18 cellular contexts compared by ENCODE assay signal in the genomic region with DNA sequence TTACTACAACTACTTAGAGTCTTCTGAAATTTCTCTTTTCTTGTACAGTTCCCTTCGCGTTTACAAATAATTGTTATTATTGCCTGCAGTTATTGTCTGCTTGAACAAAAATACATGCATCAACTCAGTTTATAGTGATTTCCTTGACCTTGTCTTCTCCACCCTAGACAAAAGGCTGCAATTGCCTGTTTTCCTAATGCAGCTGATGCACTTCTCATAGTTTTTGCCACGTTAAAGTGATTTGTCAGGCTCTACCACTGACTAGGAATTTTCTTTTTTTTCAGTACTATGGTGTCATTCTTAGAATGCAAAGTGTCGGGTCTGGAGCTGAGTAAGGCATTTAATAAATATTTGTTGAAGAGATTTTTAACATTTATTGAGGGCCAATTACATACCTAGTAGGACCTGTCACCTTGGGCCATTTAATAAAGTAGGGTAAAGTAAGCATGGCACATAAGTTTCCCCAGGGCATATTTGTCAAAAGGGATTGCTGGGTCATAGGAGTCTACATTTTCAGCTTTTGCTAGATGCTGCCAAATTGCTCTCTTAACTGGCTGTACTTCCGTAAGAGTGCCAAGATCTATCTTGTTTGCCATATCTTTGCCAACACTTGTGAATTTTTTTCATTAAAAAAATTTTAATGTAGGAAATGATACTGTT. TPM values are rescaled to one million over a fixed set of nuclear protein-coding genes. Genes with fewer than 3 reads are reported as not detected.
DNase-seq lines count a peak whose midpoint lies in the region; ATAC-seq, FAIRE-seq and TF ChIP-seq lines count a peak whose summit lies in the region.
"Had no signal": no experiment of that assay in that cellular context is flagged by ENCODE, and none has a peak within 500 bp of the region (broad histone marks: within the 10 kb centered on the region; RNA-seq: fewer than 3 reads in every experiment).

No MANE protein-coding gene starts in this region.

- TF ChIP-seq CTCF in A549 (IDR thresholded peaks at IDR 0.05) (no peak), PC-9 (conservative IDR thresholded peaks at IDR 0.05) (no peak), parathyroid adenoma (IDR thresholded peaks at IDR 0.05) (no peak), endodermal cell (conservative IDR thresholded peaks at IDR 0.05) (no peak)

- H3K4me2 ChIP-seq in A549 (peak overlapping the region; percentile 50), PC-9 (peak overlapping the region; percentile 19), parathyroid adenoma (ENCODE audit: low read length) (peak overlapping the region; percentile 48)

- TF ChIP-seq POLR2A in A549 (IDR thresholded peaks at IDR 0.05; ENCODE audit: low read length) = no peak

- WGBS in A549 (ENCODE audit: missing lambda C conversion rate) = 51% methylated on average over 5 of the region's 5 CpGs
- WGBS in endodermal cell (ENCODE audit: insufficient coverage in 1 of 2, insufficient read length in 1 of 2), 2 experiments = 67 to 70% methylated on average over 4 to 5 of the region's 5 CpGs

- H3K36me3 Mint-ChIP-seq in immature natural killer cell (peaks cover 0 to 5% (median 0%) of the 10 kb centered on the region in 3 donors), endodermal cell (ENCODE audit: low read depth) (peaks cover 6% of the 10 kb centered on the region)

- TF ChIP-seq RAD21 in A549 (conservative IDR thresholded peaks at IDR 0.05 in 1 of 2, IDR thresholded peaks at IDR 0.05 in 1 of 2) = no peak

- H3K4me3 ChIP-seq in A549 = no peak overlapping the region
- no peak overlapping the region for H3K4me3 ChIP-seq in PC-9
- no peak overlapping the region for H3K4me3 ChIP-seq in parathyroid adenoma (ENCODE audit: low read depth, low read length)
- H3K4me3 ChIP-seq in endodermal cell (ENCODE audit: low read length) = no peak overlapping the region

- H3K9me3 Mint-ChIP-seq in immature natural killer cell (no peaks in the 10 kb centered on the region), endodermal cell (peaks cover 10% of the 10 kb centered on the region)
- H3K9me3 Mint-ChIP-seq: T-helper 1 cell treated with Interleukin-12 subunit alpha and Interleukin-12 subunit beta and Interleukin-4 antibody, amounts not matched to agents 30 μg/mL and 1 μg/mL, for 36 hours had no signal

- H3K9me2 ChIP-seq in PC-9 (ENCODE audit: insufficient read depth) = no peaks in the 10 kb centered on the region

- peaks cover 0 to 3% (median 1%) of the 10 kb centered on the region in 3 donors for H3K27me3 Mint-ChIP-seq in immature natural killer cell (ENCODE audit: low read depth in 3 of 3)
- H3K27me3 Mint-ChIP-seq in endodermal cell (ENCODE audit: insufficient read depth) = no peaks in the 10 kb centered on the region
- H3K27me3 Mint-ChIP-seq: activated CD8-positive, alpha-beta memory T cell treated with anti-CD3 and anti-CD28 coated beads, Interleukin-2, amount 10 ng/mL, durations not matched to agents 7 days and 5 days had no signal

- BruUV-seq in PC-9 (replicated peaks; lab: Mats Ljungman, UMichigan) = no TSS peak

- no peaks in the 10 kb centered on the region for H3K9me3 ChIP-seq in A549
- H3K9me3 ChIP-seq in PC-9 (ENCODE audit: insufficient read depth, low read depth) = no peaks in the 10 kb centered on the region
- no peaks in the 10 kb centered on the region for H3K9me3 ChIP-seq in parathyroid adenoma (ENCODE audit: control insufficient read depth, low read length)
- H3K9me3 ChIP-seq in endodermal cell (ENCODE audit: control insufficient read depth, low read length) = peaks cover 12% of the 10 kb centered on the region

- H4K20me1 ChIP-seq in PC-9 (ENCODE audit: insufficient read depth) = peaks cover 98% of the 10 kb centered on the region

- no peak overlapping the region for H2AFZ ChIP-seq in PC-9
- H2AFZ ChIP-seq in parathyroid adenoma = no peak overlapping the region

- H3K36me3 ChIP-seq in PC-9 (ENCODE audit: low read depth) = peaks cover 37% of the 10 kb centered on the region
- no peaks in the 10 kb centered on the region for H3K36me3 ChIP-seq in parathyroid adenoma (ENCODE audit: control insufficient read depth, insufficient read depth, low read length)
- no peaks in the 10 kb centered on the region for H3K36me3 ChIP-seq in endodermal cell (ENCODE audit: control insufficient read depth, insufficient read depth, low read length)

- H3K27ac Mint-ChIP-seq in immature natural killer cell = no peak overlapping the region
- H3K27ac Mint-ChIP-seq in endodermal cell = no peak overlapping the region
- H3K27ac Mint-ChIP-seq: activated CD8-positive, alpha-beta memory T cell treated with anti-CD3 and anti-CD28 coated beads, Interleukin-2, amount 10 ng/mL, durations not matched to agents 7 days and 5 days; T-helper 1 cell treated with Interleukin-12 subunit alpha and Interleukin-12 subunit beta and Interleukin-4 antibody, amounts not matched to agents 30 μg/mL and 1 μg/mL, for 36 hours had no signal

- peaks cover 32 to 50% of the 10 kb centered on the region in 2 donors for H3K4me1 Mint-ChIP-seq in immature natural killer cell
- H3K4me1 Mint-ChIP-seq in endodermal cell = peaks cover 22% of the 10 kb centered on the region
- H3K4me1 Mint-ChIP-seq: activated CD8-positive, alpha-beta memory T cell treated with anti-CD3 and anti-CD28 coated beads, Interleukin-2, amount 10 ng/mL, durations not matched to agents 7 days and 5 days had no signal

- H3K27ac ChIP-seq in A549 = no peak overlapping the region
- H3K27ac ChIP-seq in PC-9 = peak overlapping the region; percentile 11
- H3K27ac ChIP-seq in parathyroid adenoma = peak overlapping the region; percentile 86
- no peak overlapping the region for H3K27ac ChIP-seq in endodermal cell (ENCODE audit: low read depth, low read length)

- POLR2A ChIA-PET in A549 (lab: Yijun Ruan, JAX) (no interaction called here), PC-9 (lab: Charles Lee; ENCODE audit: unreplicated experiment) (no interaction called here)

- H3K79me2 ChIP-seq in PC-9 (ENCODE audit: low read depth) = peaks cover 99% of the 10 kb centered on the region
- peaks cover 39% of the 10 kb centered on the region for H3K79me2 ChIP-seq in parathyroid adenoma

- FAIRE-seq in A549 (lab: Jason Lieb, UNC) = peak; percentile 54
- FAIRE-seq: G401.6 had no signal

- peaks cover 52% of the 10 kb centered on the region for H3K4me1 ChIP-seq in A549
- H3K4me1 ChIP-seq in PC-9 (replicated peaks; ENCODE audit: insufficient read depth) = peaks cover 66% of the 10 kb centered on the region
- H3K4me1 ChIP-seq in parathyroid adenoma = peaks cover 33% of the 10 kb centered on the region
- no peaks in the 10 kb centered on the region for H3K4me1 ChIP-seq in endodermal cell (ENCODE audit: control insufficient read depth, insufficient read depth, low read length)

- H3K4me3 Mint-ChIP-seq in immature natural killer cell (no peak overlapping the region), endodermal cell (no peak overlapping the region)
- H3K4me3 Mint-ChIP-seq: activated CD8-positive, alpha-beta memory T cell treated with anti-CD3 and anti-CD28 coated beads, Interleukin-2, amount 10 ng/mL, durations not matched to agents 7 days and 5 days; T-helper 1 cell treated with Interleukin-12 subunit alpha and Interleukin-12 subunit beta and Interleukin-4 antibody, amounts not matched to agents 30 μg/mL and 1 μg/mL, for 36 hours had no signal

- ATAC-seq in A549 = peak in 1 of 2 experiments; percentile 33; a peak in 3 of 6 replicates
- peak; percentile 63 for ATAC-seq in left ventricle myocardium superior
- ATAC-seq in GM18511 (IDR thresholded peaks at IDR 0.05; ENCODE audit: unreplicated experiment) = no peak
- ATAC-seq in HG02678 (IDR thresholded peaks at IDR 0.05; ENCODE audit: unreplicated experiment) = no peak
- ATAC-seq: activated CD8-positive, alpha-beta memory T cell treated with anti-CD3 and anti-CD28 coated beads, Interleukin-2, amount 10 ng/mL, durations not matched to agents 7 days and 5 days had no signal

- CTCF ChIA-PET in A549 (lab: Yijun Ruan, JAX) (interaction anchor here (0.9 to 1.5 kb wide), 3 partner anchors 18 to 177 kb away, joined by 4 to 5 read pairs (median 4); no protein-coding TSS in a partner anchor), PC-9 (lab: Charles Lee) (interaction anchor here (0.6 kb wide), 1 partner anchor 160 kb away, joined by 3 read pairs; no protein-coding TSS in a partner anchor)

- no peak for TF ChIP-seq EP300 in A549 (IDR thresholded peaks at IDR 0.05)

- peaks cover 86% of the 10 kb centered on the region for H3F3A ChIP-seq in PC-9 (ENCODE audit: insufficient read depth, low read depth)

- H3K27me3 ChIP-seq in PC-9 (ENCODE audit: insufficient read depth, low read depth) = no peaks in the 10 kb centered on the region
- no peaks in the 10 kb centered on the region for H3K27me3 ChIP-seq in parathyroid adenoma (ENCODE audit: control insufficient read depth, insufficient read depth, low read length)
- H3K27me3 ChIP-seq in endodermal cell (ENCODE audit: control insufficient read depth, insufficient read depth, low read length, poor library complexity, severe bottlenecking) = no peaks in the 10 kb centered on the region

- DNase-seq in A549 (ENCODE audit: low read depth in 1 of 2, low spot score in 1 of 2) = no peak
- peak in 1 of 2 experiments; percentile 93 for DNase-seq in PC-9
- no peak for DNase-seq in left ventricle myocardium superior
- DNase-seq in immature natural killer cell = no peak
- DNase-seq in endodermal cell = no peak
- DNase-seq: activated CD8-positive, alpha-beta memory T cell treated with anti-CD3 and anti-CD28 coated beads, Interleukin-2, amount 10 ng/mL, durations not matched to agents 7 days and 5 days; activated naive CD4-positive, alpha-beta T cell; effector CD4-positive, alpha-beta T cell; Kasumi-1; mesendoderm; NCI-H1694; nucleus accumbens; stimulated activated CD4-positive, alpha-beta T cell treated with anti-CD3 and anti-CD28 coated beads, Interleukin-12 subunit alpha, Interleukin-12 subunit beta, amount 100 ng/mL, for 4 hours had no signal

- H3K9ac ChIP-seq in parathyroid adenoma (no peak overlapping the region), endodermal cell (ENCODE audit: extremely low read depth, low read length, poor library complexity, severe bottlenecking) (no peak overlapping the region)

- intact Hi-C loops in PC-9 (cut with micrococcal nuclease; ENCODE audit: unreplicated experiment) (no loop called here), left ventricle myocardium superior (cut with micrococcal nuclease) (no loop called here)

TF ChIP-seq in A549, 52 proteins besides CTCF, POLR2A, EP300 and RAD21:
- no peak for TF ChIP-seq EHMT2 (IDR thresholded peaks at IDR 0.05; ENCODE audit: low read depth)
TF ChIP-seq in A549: peak in this region for 0.

RNA-seq across cellular contexts. Expression of a gene that starts 24.1 kb away (rescaled TPM):
- polyA plus RNA-seq in A549 (2011; rRNA removed) = 160 and 209 TPM in 2 replicates
- 35.0 and 40.1 TPM in 2 replicates for polyA plus RNA-seq in A549 (2012; cell fraction: cytosol; rRNA removed)
- polyA plus RNA-seq in A549 (2012; cell fraction: nucleus; rRNA removed) = 48.9 and 60.2 TPM in 2 replicates
- 89.1 to 142 TPM (median 128 TPM) in 3 replicates for polyA plus RNA-seq in A549 (2017; fragmentation: RNase III; extraction: RNeasy Plus Mini Kit Qiagen cat#74134 plus additional on column Dnase treatment)
- polyA minus RNA-seq in A549 (2011; rRNA and poly(A)+ RNA removed) = 149 and 161 TPM in 2 replicates
- total RNA-seq in PC-9 (2021) = 300 and 446 TPM in 2 replicates
- 48.8 TPM for total RNA-seq in left ventricle myocardium superior
- 10 to 100 TPM; 25.7 to 37.4 (median 37.3) TPM for polyA plus RNA-seq in immature natural killer cell
- total RNA-seq in endodermal cell = 10 to 100 TPM; 65.2 to 65.7 TPM
- 73.4 TPM for polyA plus RNA-seq in endodermal cell (2013, experiment 1 of 2)
- polyA plus RNA-seq in endodermal cell (2013, experiment 2 of 2) = 77.9 TPM

Comparison
In these comparisons a context has a peak if more than half of its experiments do, and no peak if none do; other contexts are left out.
1. H3K27ac ChIP-seq: peak in PC-9 (single experiment) and parathyroid adenoma (single experiment); none in A549 (0 of 2) and endodermal cell (single experiment).
2. Peak in every context shown above with its lines, with median percentiles within 50 percentile points of each other: H3K4me2 ChIP-seq.